8 cellular contexts compared by ENCODE assay signal in genomic region chr7:142535123-142535779, GRCh38.
DNase-seq lines count a peak whose midpoint lies in the region; ATAC-seq, FAIRE-seq and TF ChIP-seq lines count a peak whose summit lies in the region.

No MANE protein-coding gene starts in this region.

- intact Hi-C loops in left ventricle myocardium superior (cut with micrococcal nuclease), result no loop called here
- intact Hi-C loops in spleen (cut with DNase I; ENCODE audit: low total_unique reads), result no loop called here

- H3K9me3 Mint-ChIP-seq in activated naive CD4-positive, alpha-beta T cell treated with anti-CD3 and anti-CD28 coated beads, Interleukin-2, amount 10 ng/mL, durations not matched to agents 7 days and 5 days, result no peaks in the 10 kb centered on the region

- DNase-seq in GDM1 (lab: John Stamatoyannopoulos, UW), result peak; percentile 86
- peak; percentile 60 for DNase-seq in HTR-8/SVneo (ENCODE audit: insufficient read length, low spot score)
- peak; percentile 83 for DNase-seq in activated naive CD4-positive, alpha-beta T cell treated with anti-CD3 and anti-CD28 coated beads, Interleukin-2, amount 10 ng/mL, durations not matched to agents 7 days and 5 days
- no peak for DNase-seq in left ventricle myocardium superior
- DNase-seq in spleen, result no peak

- peak; percentile 85 for ATAC-seq in GM21515 (IDR thresholded peaks at IDR 0.05; ENCODE audit: unreplicated experiment)
- peak; percentile 99 for ATAC-seq in SK-N-SH treated with all-trans-retinoic acid at 6 μM for 48 hours
- ATAC-seq in left ventricle myocardium superior, result peak; percentile 52
- no peak for ATAC-seq in HG02840 (IDR thresholded peaks at IDR 0.05; ENCODE audit: low FRiP score, unreplicated experiment)

- peaks cover 0 to 7% (median 0%) of the 10 kb centered on the region in 7 donors for H3K27me3 ChIP-seq in spleen (replicated peaks in 1 of 7)

- H3K36me3 Mint-ChIP-seq in activated naive CD4-positive, alpha-beta T cell treated with anti-CD3 and anti-CD28 coated beads, Interleukin-2, amount 10 ng/mL, durations not matched to agents 7 days and 5 days, result no peaks in the 10 kb centered on the region

- H3K4me3 ChIP-seq in spleen, result peak overlapping the region in 1 of 8 donors; percentile 30

- no peaks in the 10 kb centered on the region for H3K9me3 ChIP-seq in spleen

- 2 to 9% (median 3%) methylated on average over 6 to 7 of the region's 7 CpGs for WGBS in spleen, 5 donors

- peak overlapping the region in 2 of 8 donors; percentile 22 to 31 for H3K27ac ChIP-seq in spleen

- peak overlapping the region; percentile 87 for H3K27ac Mint-ChIP-seq in activated naive CD4-positive, alpha-beta T cell treated with anti-CD3 and anti-CD28 coated beads, Interleukin-2, amount 10 ng/mL, durations not matched to agents 7 days and 5 days

- peak overlapping the region; percentile 67 for H3K4me3 Mint-ChIP-seq in activated naive CD4-positive, alpha-beta T cell treated with anti-CD3 and anti-CD28 coated beads, Interleukin-2, amount 10 ng/mL, durations not matched to agents 7 days and 5 days

- peaks cover 0 to 13% (median 9%) of the 10 kb centered on the region in 6 donors for H3K4me1 ChIP-seq in spleen

- CTCF ChIA-PET in activated naive CD4-positive, alpha-beta T cell treated with anti-CD3 and anti-CD28 coated beads, Interleukin-2, amount 10 ng/mL, durations not matched to agents 7 days and 5 days (lab: Charles Lee), result interaction anchor here (0.8 to 4.0 kb wide), 48 partner anchors 8 to 705 kb away, joined by 3 to 45 read pairs (median 5); no protein-coding TSS in a partner anchor

- H3K4me1 Mint-ChIP-seq in activated naive CD4-positive, alpha-beta T cell treated with anti-CD3 and anti-CD28 coated beads, Interleukin-2, amount 10 ng/mL, durations not matched to agents 7 days and 5 days, result peaks cover 39% of the 10 kb centered on the region

- FAIRE-seq in HTR-8/SVneo (lab: Jason Lieb, UNC), result no peak

- H3K36me3 ChIP-seq in spleen, result no peaks in the 10 kb centered on the region

- TF ChIP-seq POLR2A in spleen (IDR thresholded peaks at IDR 0.05), result no peak

- no peaks in the 10 kb centered on the region for H3K27me3 Mint-ChIP-seq in activated naive CD4-positive, alpha-beta T cell treated with anti-CD3 and anti-CD28 coated beads, Interleukin-2, amount 10 ng/mL, durations not matched to agents 7 days and 5 days

- TF ChIP-seq CTCF in spleen (IDR thresholded peaks at IDR 0.05 in 8 of 11, conservative IDR thresholded peaks at IDR 0.05 in 3 of 11), result peak in 9 of 11 experiments; percentile 25 to 70 (median 47)

TF ChIP-seq in SK-N-SH treated with all-trans-retinoic acid at 6 μM for 48 hours, 23 proteins besides CTCF, POLR2A, EP300 and RAD21:
- TF ChIP-seq TCF4 (CRISPR knock-in tag; IDR thresholded peaks at IDR 0.05; ENCODE audit: borderline replicate concordance), result peak; percentile 99
- no peak for TF ChIP-seq ISL1 (CRISPR knock-in tag; IDR thresholded peaks at IDR 0.05)
- TF ChIP-seq TSHZ2 (CRISPR knock-in tag; IDR thresholded peaks at IDR 0.05), result peak; percentile 99
- peak; percentile 61; the same call in 1 of the 2 replicates for TF ChIP-seq ZFP3 (CRISPR knock-in tag; IDR thresholded peaks at IDR 0.05)
- TF ChIP-seq SNAI2 (CRISPR knock-in tag; IDR thresholded peaks at IDR 0.05), result peak; percentile 80; the same call in 1 of the 2 replicates

Comparison
In these comparisons a context has a peak if more than half of its experiments do, and no peak if none do; other contexts are left out.
1. DNase-seq: peak in GDM1 (single experiment), HTR-8/SVneo (single experiment) and activated naive CD4-positive, alpha-beta T cell treated with anti-CD3 and anti-CD28 coated beads, Interleukin-2, amount 10 ng/mL, durations not matched to agents 7 days and 5 days (single experiment); none in left ventricle myocardium superior (single experiment) and spleen (single experiment).